ENCODE assay signal across 18 cellular contexts in genomic region chr5:1349246-1349645, GRCh38. TPM values are rescaled to one million over a fixed set of nuclear protein-coding genes. Genes with fewer than 3 reads are reported as not detected.
DNase-seq lines count a peak whose midpoint lies in the region; ATAC-seq and TF ChIP-seq lines count a peak whose summit lies in the region.
"Had no signal": no experiment of that assay in that cellular context is flagged by ENCODE, and none has a peak within 500 bp of the region (broad histone marks: within the 10 kb centered on the region; RNA-seq: fewer than 3 reads in every experiment).

No MANE protein-coding gene starts in this region.

- intact Hi-C loops in natural killer cell (cut with micrococcal nuclease): no loop called here

- H3K9me3 ChIP-seq in Loucy (ENCODE audit: insufficient read depth, low read depth, low read length): no peaks in the 10 kb centered on the region
- peaks cover 4% of the 10 kb centered on the region for H3K9me3 ChIP-seq in WERI-Rb-1 (ENCODE audit: severe bottlenecking)
- H3K9me3 ChIP-seq: mucosa of descending colon, SJCRH30, testis had no signal

- no peaks in the 10 kb centered on the region for H3F3A ChIP-seq in Loucy (ENCODE audit: low read depth)

- H3K27ac ChIP-seq in WERI-Rb-1: peak overlapping the region; percentile 6
- H3K27ac ChIP-seq: SJCRH30, testis had no signal

- no peaks in the 10 kb centered on the region for H3K27me3 ChIP-seq in Loucy (ENCODE audit: insufficient read depth, low read length, poor library complexity, severe bottlenecking)
- H3K27me3 ChIP-seq in WERI-Rb-1 (ENCODE audit: insufficient read depth, low read depth, severe bottlenecking): no peaks in the 10 kb centered on the region
- H3K27me3 ChIP-seq: SJCRH30, testis had no signal

- no peak overlapping the region for H3K27ac Mint-ChIP-seq in natural killer cell treated with Interleukin-12 subunit alpha and Interleukin-12 subunit beta and Interleukin-15 and Interleukin-18, amount 100 ng/mL, for 72 hours
- no peak overlapping the region for H3K27ac Mint-ChIP-seq in natural killer cell
- no peak overlapping the region for H3K27ac Mint-ChIP-seq in stimulated activated naive CD8-positive, alpha-beta T cell treated with anti-CD3 and anti-CD28 coated beads, Interleukin-15, amount 100 ng/mL, for 72 hours
- H3K27ac Mint-ChIP-seq: activated B cell treated with CpG ODN at 0.5 μM for 24 hours; activated naive CD8-positive, alpha-beta T cell treated with anti-CD3 and anti-CD28 coated beads for 36 hours; endodermal cell; GM23338 had no signal

- peaks cover 0 to 2% of the 10 kb centered on the region in 2 donors for H3K27me3 Mint-ChIP-seq in natural killer cell treated with Interleukin-12 subunit alpha and Interleukin-12 subunit beta and Interleukin-15 and Interleukin-18, amount 100 ng/mL, for 72 hours
- peaks cover 0 to 7% of the 10 kb centered on the region in 2 donors for H3K27me3 Mint-ChIP-seq in natural killer cell (ENCODE audit: low read depth in 2 of 2)
- peaks cover 9% of the 10 kb centered on the region for H3K27me3 Mint-ChIP-seq in stimulated activated naive CD8-positive, alpha-beta T cell treated with anti-CD3 and anti-CD28 coated beads, Interleukin-15, amount 100 ng/mL, for 72 hours
- H3K27me3 Mint-ChIP-seq: activated B cell treated with CpG ODN at 0.5 μM for 24 hours; activated naive CD8-positive, alpha-beta T cell treated with anti-CD3 and anti-CD28 coated beads for 36 hours had no signal

- H3K9me3 Mint-ChIP-seq in natural killer cell treated with Interleukin-12 subunit alpha and Interleukin-12 subunit beta and Interleukin-15 and Interleukin-18, amount 100 ng/mL, for 72 hours: no peaks in the 10 kb centered on the region
- H3K9me3 Mint-ChIP-seq in natural killer cell: no peaks in the 10 kb centered on the region
- no peaks in the 10 kb centered on the region for H3K9me3 Mint-ChIP-seq in stimulated activated naive CD8-positive, alpha-beta T cell treated with anti-CD3 and anti-CD28 coated beads, Interleukin-15, amount 100 ng/mL, for 72 hours
- H3K9me3 Mint-ChIP-seq: activated B cell treated with CpG ODN at 0.5 μM for 24 hours; activated naive CD8-positive, alpha-beta T cell treated with anti-CD3 and anti-CD28 coated beads for 36 hours; endodermal cell; GM23338 had no signal

- peak overlapping the region; percentile 92 for H3K9ac ChIP-seq in Loucy (ENCODE audit: low read depth, low read length, poor library complexity, severe bottlenecking)

- H3K9me2 ChIP-seq in Loucy (replicated peaks; ENCODE audit: low read depth, low read length): no peaks in the 10 kb centered on the region

- peaks cover 5% of the 10 kb centered on the region in 2 donors for H3K4me1 Mint-ChIP-seq in natural killer cell treated with Interleukin-12 subunit alpha and Interleukin-12 subunit beta and Interleukin-15 and Interleukin-18, amount 100 ng/mL, for 72 hours (ENCODE audit: low read depth in 2 of 2)
- H3K4me1 Mint-ChIP-seq in natural killer cell: peaks cover 1 to 11% of the 10 kb centered on the region in 2 donors
- H3K4me1 Mint-ChIP-seq in stimulated activated naive CD8-positive, alpha-beta T cell treated with anti-CD3 and anti-CD28 coated beads, Interleukin-15, amount 100 ng/mL, for 72 hours: peaks cover 13% of the 10 kb centered on the region

- no peak for ATAC-seq in natural killer cell treated with Interleukin-12 subunit alpha and Interleukin-12 subunit beta and Interleukin-15 and Interleukin-18, amount 100 ng/mL, for 72 hours
- ATAC-seq in natural killer cell: no peak
- ATAC-seq in stimulated activated naive CD8-positive, alpha-beta T cell treated with anti-CD3 and anti-CD28 coated beads, Interleukin-15, amount 100 ng/mL, for 72 hours: no peak
- ATAC-seq: mucosa of descending colon had no signal

- peaks cover 2% of the 10 kb centered on the region for H4K20me1 ChIP-seq in Loucy (ENCODE audit: insufficient read depth, low read length, poor library complexity, severe bottlenecking)

- peaks cover under 1% of the 10 kb centered on the region for H3K36me3 Mint-ChIP-seq in natural killer cell treated with Interleukin-12 subunit alpha and Interleukin-12 subunit beta and Interleukin-15 and Interleukin-18, amount 100 ng/mL, for 72 hours
- H3K36me3 Mint-ChIP-seq in natural killer cell: no peaks in the 10 kb centered on the region

- peaks cover 37% of the 10 kb centered on the region for H3K4me1 ChIP-seq in Loucy (ENCODE audit: insufficient read depth, low read length, poor library complexity, severe bottlenecking)
- H3K4me1 ChIP-seq: SJCRH30 had no signal

- H3K36me3 ChIP-seq in Loucy (ENCODE audit: insufficient read depth, low read length) (no peaks in the 10 kb centered on the region), WERI-Rb-1 (peaks cover 1% of the 10 kb centered on the region)
- H3K36me3 ChIP-seq: SJCRH30 had no signal

- peak; percentile 41 for DNase-seq in natural killer cell treated with Interleukin-12 subunit alpha and Interleukin-12 subunit beta and Interleukin-15 and Interleukin-18, amount 100 ng/mL, for 72 hours (ENCODE audit: low spot score)
- DNase-seq in natural killer cell (no peak), WERI-Rb-1 (peak; percentile 84), NK-92 (lab: John Stamatoyannopoulos, UW; ENCODE audit: unreplicated experiment) (no peak), NAMALWA (ENCODE audit: low spot score) (no peak)
- DNase-seq in stimulated activated naive CD8-positive, alpha-beta T cell treated with anti-CD3 and anti-CD28 coated beads, Interleukin-15, amount 100 ng/mL, for 72 hours: no peak
- DNase-seq: activated B cell treated with CpG ODN at 0.5 μM for 24 hours; activated naive CD8-positive, alpha-beta T cell treated with anti-CD3 and anti-CD28 coated beads for 36 hours; endodermal cell; mucosa of descending colon; NCI-H1694; NCI-H226; retina; SJCRH30; T-helper 2 cell; testis had no signal

- peak overlapping the region; percentile 26 for H3K4me3 ChIP-seq in Loucy (ENCODE audit: low read length, poor library complexity, severe bottlenecking)
- H3K4me3 ChIP-seq in WERI-Rb-1 (ENCODE audit: low read depth, low read length): no peak overlapping the region
- H3K4me3 ChIP-seq: GM23338, mucosa of descending colon, SJCRH30, testis had no signal

- H2AFZ ChIP-seq in Loucy (ENCODE audit: low read length): peak overlapping the region; percentile 68
- H2AFZ ChIP-seq: GM23338 had no signal

- TF ChIP-seq CTCF in natural killer cell (IDR thresholded peaks at IDR 0.05) (no peak), Loucy (conservative IDR thresholded peaks at IDR 0.05; ENCODE audit: low read length) (peak; percentile 53), WERI-Rb-1 (IDR thresholded peaks at IDR 0.05; ENCODE audit: low read depth, low read length) (peak; percentile 68)

- H3K4me2 ChIP-seq in Loucy (ENCODE audit: low read depth, low read length, poor library complexity, severe bottlenecking): peak overlapping the region; percentile 51
- H3K4me2 ChIP-seq: GM23338 had no signal

- no peak overlapping the region for H3K4me3 Mint-ChIP-seq in natural killer cell treated with Interleukin-12 subunit alpha and Interleukin-12 subunit beta and Interleukin-15 and Interleukin-18, amount 100 ng/mL, for 72 hours
- H3K4me3 Mint-ChIP-seq in natural killer cell: no peak overlapping the region
- H3K4me3 Mint-ChIP-seq in stimulated activated naive CD8-positive, alpha-beta T cell treated with anti-CD3 and anti-CD28 coated beads, Interleukin-15, amount 100 ng/mL, for 72 hours: no peak overlapping the region
- H3K4me3 Mint-ChIP-seq: activated B cell treated with CpG ODN at 0.5 μM for 24 hours; activated naive CD8-positive, alpha-beta T cell treated with anti-CD3 and anti-CD28 coated beads for 36 hours; endodermal cell; GM23338 had no signal

- peaks cover 17% of the 10 kb centered on the region for H3K79me2 ChIP-seq in Loucy (ENCODE audit: insufficient read depth, low read length)

RNA-seq across cellular contexts. Expression of gene CLPTM1L, which starts 4.3 kb away (rescaled TPM):
- 100 to 1,000 TPM; 112 to 178 TPM for total RNA-seq in natural killer cell treated with Interleukin-12 subunit alpha and Interleukin-12 subunit beta and Interleukin-15 and Interleukin-18, amount 100 ng/mL, for 72 hours
- 100 to 1,000 TPM in 1 of 3 donors, 10 to 100 TPM in 2; 67.1 to 105 (median 97.5) TPM for total RNA-seq in natural killer cell

RNA-seq across cellular contexts. Expression of gene TERT, which starts 54.4 kb away (rescaled TPM):
- 1 to 10 TPM in 1 of 2 donors, not detected in 1; 1.3 TPM for total RNA-seq in natural killer cell treated with Interleukin-12 subunit alpha and Interleukin-12 subunit beta and Interleukin-15 and Interleukin-18, amount 100 ng/mL, for 72 hours
- total RNA-seq in natural killer cell: not detected
- total RNA-seq: SJCRH30 had no signal

Comparison
In these comparisons a context has a peak if more than half of its experiments do, and no peak if none do; other contexts are left out.
1. DNase-seq: peak in natural killer cell treated with Interleukin-12 subunit alpha and Interleukin-12 subunit beta and Interleukin-15 and Interleukin-18, amount 100 ng/mL, for 72 hours (single experiment) and WERI-Rb-1 (single experiment); none in natural killer cell (single experiment), NK-92 (single experiment), NAMALWA (single experiment) and stimulated activated naive CD8-positive, alpha-beta T cell treated with anti-CD3 and anti-CD28 coated beads, Interleukin-15, amount 100 ng/mL, for 72 hours (0 of 2).